Comparison of ENCODE assay signal across 15 cellular contexts in genomic region chr12:42473130-42473529, GRCh38.
DNase-seq lines count a peak whose midpoint lies in the region; ATAC-seq and TF ChIP-seq lines count a peak whose summit lies in the region.
"Had no signal": no experiment of that assay in that cellular context is flagged by ENCODE, and none has a peak within 500 bp of the region (broad histone marks: within the 10 kb centered on the region; RNA-seq: fewer than 3 reads in every experiment).

No MANE protein-coding gene starts in this region.

- H3K4me3 Mint-ChIP-seq in stimulated activated naive B cell treated with anti-CD40 and anti-IgM and Interleukin-4, amounts not matched to agents 10 μg/mL and 1 μg/mL and 100 μg/mL, for 72 hours = peak overlapping the region in 1 of 2 donors; percentile 22
- no peak overlapping the region for H3K4me3 Mint-ChIP-seq in activated naive CD4-positive, alpha-beta T cell treated with anti-CD3 and anti-CD28 coated beads, Interleukin-2, amount 10 ng/mL, durations not matched to agents 7 days and 5 days
- H3K4me3 Mint-ChIP-seq: activated naive CD8-positive, alpha-beta T cell treated with anti-CD3 and anti-CD28 coated beads, Interleukin-2, amount 50 U/mL, for 24 hours; WTC11 had no signal

- TF ChIP-seq CTCF in brain microvascular endothelial cell (IDR thresholded peaks at IDR 0.05; ENCODE audit: low read depth, low read length, missing control alignments) (no peak), gastroesophageal sphincter (IDR thresholded peaks at IDR 0.05) (no peak), GM10248 (IDR thresholded peaks at IDR 0.05; ENCODE audit: control extremely low read depth, extremely low read depth, low read depth, missing control alignments) (no peak)

- TF ChIP-seq EP300 in gastroesophageal sphincter (IDR thresholded peaks at IDR 0.05) = no peak

- H3K4me3 ChIP-seq in brain microvascular endothelial cell (ENCODE audit: low read depth, low read length) (no peak overlapping the region), gastroesophageal sphincter (no peak overlapping the region)
- H3K4me3 ChIP-seq: heart right ventricle, testis had no signal

- peak; percentile 66 for ATAC-seq in gastroesophageal sphincter
- ATAC-seq in stimulated activated naive B cell treated with anti-CD40 and anti-IgM and Interleukin-4, amounts not matched to agents 10 μg/mL and 1 μg/mL and 100 μg/mL, for 72 hours (replicated peaks) = no peak
- ATAC-seq: activated naive CD8-positive, alpha-beta T cell treated with anti-CD3 and anti-CD28 coated beads, Interleukin-2, amount 50 U/mL, for 24 hours; left ventricle myocardium superior; WTC11 had no signal

- WGBS in gastroesophageal sphincter (ENCODE audit: low coverage in 1 of 2), 2 donors = 27 to 36% methylated on average over 1 of the region's 1 CpG

- POLR2A ChIA-PET in GM10248 (lab: Yijun Ruan, JAX) = no interaction called here

- H3K27me3 Mint-ChIP-seq in stimulated activated naive B cell treated with anti-CD40 and anti-IgM and Interleukin-4, amounts not matched to agents 10 μg/mL and 1 μg/mL and 100 μg/mL, for 72 hours = no peaks in the 10 kb centered on the region
- H3K27me3 Mint-ChIP-seq in activated naive CD4-positive, alpha-beta T cell treated with anti-CD3 and anti-CD28 coated beads, Interleukin-2, amount 10 ng/mL, durations not matched to agents 7 days and 5 days = peaks cover 25% of the 10 kb centered on the region

- in situ Hi-C loops in brain microvascular endothelial cell (cut with HindIII; ENCODE audit: low pct_ligation_motif_present, low sequenced_read_pairs) = no loop called here

- peaks cover 0 to 55% (median 4%) of the 10 kb centered on the region in 3 donors for H3K4me1 ChIP-seq in gastroesophageal sphincter
- H3K4me1 ChIP-seq: testis had no signal

- H3K27ac Mint-ChIP-seq in stimulated activated naive B cell treated with anti-CD40 and anti-IgM and Interleukin-4, amounts not matched to agents 10 μg/mL and 1 μg/mL and 100 μg/mL, for 72 hours = peak overlapping the region; percentile 73
- no peak overlapping the region for H3K27ac Mint-ChIP-seq in activated naive CD4-positive, alpha-beta T cell treated with anti-CD3 and anti-CD28 coated beads, Interleukin-2, amount 10 ng/mL, durations not matched to agents 7 days and 5 days
- H3K27ac Mint-ChIP-seq: WTC11 had no signal

- no peak overlapping the region for H3K27ac ChIP-seq in brain microvascular endothelial cell
- no peak overlapping the region for H3K27ac ChIP-seq in gastroesophageal sphincter
- H3K27ac ChIP-seq: testis had no signal

- TF ChIP-seq POLR2A in gastroesophageal sphincter (IDR thresholded peaks at IDR 0.05) = no peak

- no peaks in the 10 kb centered on the region for H3K36me3 ChIP-seq in brain microvascular endothelial cell (replicated peaks)
- peaks cover 0 to 25% of the 10 kb centered on the region in 2 donors for H3K36me3 ChIP-seq in gastroesophageal sphincter

- DNase-seq in HCEC 1CT (peak; percentile 50), brain microvascular endothelial cell (peak; percentile 8), GM10248 (ENCODE audit: extremely low spot score) (no peak), ureter (ENCODE audit: low spot score) (no peak)
- no peak for DNase-seq in stimulated activated naive B cell treated with anti-CD40 and anti-IgM and Interleukin-4, amounts not matched to agents 10 μg/mL and 1 μg/mL and 100 μg/mL, for 72 hours
- no peak for DNase-seq in activated naive CD4-positive, alpha-beta T cell treated with anti-CD3 and anti-CD28 coated beads, Interleukin-2, amount 10 ng/mL, durations not matched to agents 7 days and 5 days
- DNase-seq: activated CD8-positive, alpha-beta memory T cell treated with anti-CD3 and anti-CD28 coated beads, Interleukin-2, amount 50 U/mL, for 48 hours; activated naive CD8-positive, alpha-beta T cell treated with anti-CD3 and anti-CD28 coated beads, Interleukin-2, amount 50 U/mL, for 24 hours; heart right ventricle; left ventricle myocardium superior; NCI-H2081 treated with DMSO at 0.1 percent for 48 hours; small intestine; testis had no signal

- CTCF ChIA-PET in GM10248 (lab: Yijun Ruan, JAX) = interaction anchor here (0.9 to 7.8 kb wide), 2 partner anchors 9 to 12 kb away, joined by 3 to 85 read pairs; no protein-coding TSS in a partner anchor
- CTCF ChIA-PET in activated naive CD4-positive, alpha-beta T cell treated with anti-CD3 and anti-CD28 coated beads, Interleukin-2, amount 10 ng/mL, durations not matched to agents 7 days and 5 days (lab: Charles Lee) = interaction anchor here (1.5 kb wide), 1 partner anchor 10 kb away, joined by 4 read pairs; no protein-coding TSS in a partner anchor

- no peaks in the 10 kb centered on the region for H3K36me3 Mint-ChIP-seq in stimulated activated naive B cell treated with anti-CD40 and anti-IgM and Interleukin-4, amounts not matched to agents 10 μg/mL and 1 μg/mL and 100 μg/mL, for 72 hours
- no peaks in the 10 kb centered on the region for H3K36me3 Mint-ChIP-seq in activated naive CD4-positive, alpha-beta T cell treated with anti-CD3 and anti-CD28 coated beads, Interleukin-2, amount 10 ng/mL, durations not matched to agents 7 days and 5 days

- H3K9me3 Mint-ChIP-seq in stimulated activated naive B cell treated with anti-CD40 and anti-IgM and Interleukin-4, amounts not matched to agents 10 μg/mL and 1 μg/mL and 100 μg/mL, for 72 hours = no peaks in the 10 kb centered on the region
- no peaks in the 10 kb centered on the region for H3K9me3 Mint-ChIP-seq in activated naive CD4-positive, alpha-beta T cell treated with anti-CD3 and anti-CD28 coated beads, Interleukin-2, amount 10 ng/mL, durations not matched to agents 7 days and 5 days
- H3K9me3 Mint-ChIP-seq: activated naive CD8-positive, alpha-beta T cell treated with anti-CD3 and anti-CD28 coated beads, Interleukin-2, amount 50 U/mL, for 24 hours; WTC11 had no signal

- peaks cover 48 to 79% of the 10 kb centered on the region in 2 donors for H3K4me1 Mint-ChIP-seq in stimulated activated naive B cell treated with anti-CD40 and anti-IgM and Interleukin-4, amounts not matched to agents 10 μg/mL and 1 μg/mL and 100 μg/mL, for 72 hours
- H3K4me1 Mint-ChIP-seq in activated naive CD4-positive, alpha-beta T cell treated with anti-CD3 and anti-CD28 coated beads, Interleukin-2, amount 10 ng/mL, durations not matched to agents 7 days and 5 days = peaks cover 20% of the 10 kb centered on the region

- H3K27me3 ChIP-seq in brain microvascular endothelial cell (replicated peaks) (no peaks in the 10 kb centered on the region), gastroesophageal sphincter (no peaks in the 10 kb centered on the region)
- H3K27me3 ChIP-seq: heart right ventricle, testis had no signal

- H3K9me3 ChIP-seq in gastroesophageal sphincter = no peaks in the 10 kb centered on the region
- H3K9me3 ChIP-seq: heart right ventricle, testis had no signal

Comparison
In these comparisons a context has a peak if more than half of its experiments do, and no peak if none do; other contexts are left out.
1. DNase-seq: peak in HCEC 1CT (single experiment) and brain microvascular endothelial cell (single experiment); none in stimulated activated naive B cell treated with anti-CD40 and anti-IgM and Interleukin-4, amounts not matched to agents 10 μg/mL and 1 μg/mL and 100 μg/mL, for 72 hours (single experiment), GM10248 (single experiment), ureter (single experiment) and activated naive CD4-positive, alpha-beta T cell treated with anti-CD3 and anti-CD28 coated beads, Interleukin-2, amount 10 ng/mL, durations not matched to agents 7 days and 5 days (single experiment).